ENCODE assay signal across 8 cellular contexts in genomic region chr4:48906283-48907173, GRCh38.
DNase-seq lines count a peak whose midpoint lies in the region; ATAC-seq and TF ChIP-seq lines count a peak whose summit lies in the region.

A gene with protein sequence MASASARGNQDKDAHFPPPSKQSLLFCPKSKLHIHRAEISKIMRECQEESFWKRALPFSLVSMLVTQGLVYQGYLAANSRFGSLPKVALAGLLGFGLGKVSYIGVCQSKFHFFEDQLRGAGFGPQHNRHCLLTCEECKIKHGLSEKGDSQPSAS (minus strand): TSS chr4:48906774. CDS start chr4:48904549, 2,225 bp downstream.

- H3K27ac ChIP-seq in WERI-Rb-1, result peak within 1 kb of the TSS; percentile 89

- H3K4me3 ChIP-seq in WERI-Rb-1 (ENCODE audit: low read depth, low read length) (peak within 1 kb of the TSS; percentile 92), cardiac fibroblast (replicated peaks in 1 of 2; ENCODE audit: low read depth in 2 of 2, low read length in 2 of 2) (peak within 1 kb of the TSS; percentile 55 to 58)

- TF ChIP-seq CTCF in WERI-Rb-1 (IDR thresholded peaks at IDR 0.05; ENCODE audit: low read depth, low read length), result no peak; the same call in 1 of the 2 replicates
- TF ChIP-seq CTCF in cardiac fibroblast (IDR thresholded peaks at IDR 0.05; ENCODE audit: low read depth, low read length), result no peak

- peaks cover 34% of the 10 kb centered on the region for H3K36me3 ChIP-seq in WERI-Rb-1

- H3K9me3 ChIP-seq in WERI-Rb-1 (ENCODE audit: severe bottlenecking), result no peaks in the 10 kb centered on the region

- DNase-seq in NCI-H187 (lab: John Stamatoyannopoulos, UW) (peak; percentile 64 to 91), WERI-Rb-1 (peak; percentile 91), cardiac fibroblast (ENCODE audit: low read depth in 2 of 2) (peak; percentile 26 to 43), kidney glomerular epithelial cell (lab: John Stamatoyannopoulos, UW) (peak; percentile 73), HuH-7.5 (ENCODE audit: low spot score) (no peak)
- DNase-seq in stimulated activated CD4-positive, alpha-beta T cell treated with anti-CD3 and anti-CD28 coated beads, Interleukin-4, amount 100 ng/mL, for 4 hours, result peak; percentile 69 to 85

- ATAC-seq in GM18508 (IDR thresholded peaks at IDR 0.05; ENCODE audit: insufficient read depth, unreplicated experiment), result peak; percentile 85
- ATAC-seq in HG02938 (IDR thresholded peaks at IDR 0.05; ENCODE audit: unreplicated experiment), result peak; percentile 92

- no peaks in the 10 kb centered on the region for H3K27me3 ChIP-seq in WERI-Rb-1 (ENCODE audit: insufficient read depth, low read depth, severe bottlenecking)
